Comparison of ENCODE assay signal across 21 cellular contexts in genomic region chr5:125151150-125151932, GRCh38.
DNase-seq lines count a peak whose midpoint lies in the region; ATAC-seq, FAIRE-seq and TF ChIP-seq lines count a peak whose summit lies in the region.
"Had no signal": no experiment of that assay in that cellular context is flagged by ENCODE, and none has a peak within 500 bp of the region (broad histone marks: within the 10 kb centered on the region; RNA-seq: fewer than 3 reads in every experiment).

No MANE protein-coding gene starts in this region.

- POLR2A ChIA-PET in GM10248 (lab: Yijun Ruan, JAX), result no interaction called here

- H3K4me1 ChIP-seq in small intestine (ENCODE audit: control insufficient read depth in 2 of 2, insufficient read depth in 1 of 2, low read depth in 1 of 2, low read length in 1 of 2), result no peaks in the 10 kb centered on the region
- H3K4me1 ChIP-seq: body of pancreas, vagina had no signal

- no peak for TF ChIP-seq CTCF in dorsolateral prefrontal cortex (IDR thresholded peaks at IDR 0.05 in 54 of 56, conservative IDR thresholded peaks at IDR 0.05 in 2 of 56; ENCODE audit: low read depth in 1 of 56, partially characterized antibody in 56 of 56)
- no peak for TF ChIP-seq CTCF in GM10248 (IDR thresholded peaks at IDR 0.05; ENCODE audit: control extremely low read depth, extremely low read depth, low read depth, missing control alignments)

- DNase-seq in dorsolateral prefrontal cortex, result peak in 1 of 10 donors; percentile 12
- no peak for DNase-seq in sciatic nerve (ENCODE audit: low spot score)
- DNase-seq in activated naive CD4-positive, alpha-beta T cell (lab: John Stamatoyannopoulos, UW), result no peak
- DNase-seq in small intestine, result no peak
- DNase-seq in cardiac septum (ENCODE audit: low spot score), result no peak
- no peak for DNase-seq in GM10248 (ENCODE audit: extremely low spot score)
- DNase-seq: activated CD4-positive, CD25-positive, alpha-beta regulatory T cell treated with anti-CD3 and anti-CD28 coated beads, Interleukin-2, amount 50 U/mL, for 72 hours; activated naive CD8-positive, alpha-beta T cell treated with anti-CD3 and anti-CD28 coated beads, Interleukin-2, amount 10 ng/mL, durations not matched to agents 7 days and 5 days; body of pancreas; CD4-positive, CD25-positive, alpha-beta regulatory T cell; cortex of kidney; DMS53; stimulated activated CD4-positive, alpha-beta T cell treated with anti-CD3 and anti-CD28 coated beads, Interleukin-4, amount 100 ng/mL, for 4 hours had no signal

- H3K9me3 ChIP-seq in small intestine (ENCODE audit: control insufficient read depth, low read depth), result no peaks in the 10 kb centered on the region
- H3K9me3 ChIP-seq: body of pancreas, vagina had no signal

- CTCF ChIA-PET in GM10248 (lab: Yijun Ruan, JAX), result interaction anchor here (0.8 to 1.2 kb wide), 2 partner anchors 8 to 9 kb away, joined by 3 read pairs; no protein-coding TSS in a partner anchor

- peak overlapping the region in 8 of 59 donors; percentile 1 to 28 (median 19) for H3K4me3 ChIP-seq in dorsolateral prefrontal cortex
- H3K4me3 ChIP-seq in small intestine (ENCODE audit: low read depth in 1 of 2, low read length in 2 of 2), result no peak overlapping the region
- H3K4me3 ChIP-seq: body of pancreas, hepatocyte, lung, vagina had no signal

- no peaks in the 10 kb centered on the region for H3K36me3 ChIP-seq in small intestine (ENCODE audit: control insufficient read depth in 2 of 2, insufficient read depth in 2 of 2, low read length in 2 of 2)
- H3K36me3 ChIP-seq: vagina had no signal

- WGBS in small intestine, 3 donors, result 53 to 64% (median 53%) methylated on average over 4 of the region's 4 CpGs

- ATAC-seq in GM19328 (IDR thresholded peaks at IDR 0.05; ENCODE audit: unreplicated experiment), result peak; percentile 29
- ATAC-seq in HG03135 (IDR thresholded peaks at IDR 0.05; ENCODE audit: unreplicated experiment), result peak; percentile 11
- peak; percentile 81 for ATAC-seq in sciatic nerve
- ATAC-seq: body of pancreas, SK-N-SH treated with all-trans-retinoic acid at 6 μM for 48 hours had no signal

- FAIRE-seq in small intestine (lab: Jason Lieb, UNC), result no peak
- FAIRE-seq: endothelial cell of umbilical vein, GM12892 had no signal

- intact Hi-C loops in dorsolateral prefrontal cortex (cut with DNase I) (no loop called here), sciatic nerve (cut with DNase I) (no loop called here), cardiac septum (cut with DNase I) (no loop called here)

- no peaks in the 10 kb centered on the region for H3K27me3 ChIP-seq in dorsolateral prefrontal cortex
- no peaks in the 10 kb centered on the region for H3K27me3 ChIP-seq in small intestine (ENCODE audit: control insufficient read depth in 2 of 2, insufficient read depth in 2 of 2, low read length in 2 of 2)
- H3K27me3 ChIP-seq: body of pancreas, hepatocyte, vagina had no signal

- H3K27ac ChIP-seq in dorsolateral prefrontal cortex, result peak overlapping the region in 40 of 59 donors; percentile 1 to 81 (median 48)
- no peak overlapping the region for H3K27ac ChIP-seq in small intestine (ENCODE audit: low read depth in 1 of 2, low read length in 1 of 2)
- H3K27ac ChIP-seq: body of pancreas, hepatocyte, vagina had no signal

Comparison
In these comparisons a context has a peak if more than half of its experiments do, and no peak if none do; other contexts are left out.
1. ATAC-seq: peak in every context shown above with its lines; median percentile 81 in sciatic nerve; 29 in GM19328; 11 in HG03135.
2. H3K27ac ChIP-seq: peak in dorsolateral prefrontal cortex (40 of 59); none in small intestine (0 of 2).